2 cellular contexts compared by ENCODE assay signal in the genomic region with DNA sequence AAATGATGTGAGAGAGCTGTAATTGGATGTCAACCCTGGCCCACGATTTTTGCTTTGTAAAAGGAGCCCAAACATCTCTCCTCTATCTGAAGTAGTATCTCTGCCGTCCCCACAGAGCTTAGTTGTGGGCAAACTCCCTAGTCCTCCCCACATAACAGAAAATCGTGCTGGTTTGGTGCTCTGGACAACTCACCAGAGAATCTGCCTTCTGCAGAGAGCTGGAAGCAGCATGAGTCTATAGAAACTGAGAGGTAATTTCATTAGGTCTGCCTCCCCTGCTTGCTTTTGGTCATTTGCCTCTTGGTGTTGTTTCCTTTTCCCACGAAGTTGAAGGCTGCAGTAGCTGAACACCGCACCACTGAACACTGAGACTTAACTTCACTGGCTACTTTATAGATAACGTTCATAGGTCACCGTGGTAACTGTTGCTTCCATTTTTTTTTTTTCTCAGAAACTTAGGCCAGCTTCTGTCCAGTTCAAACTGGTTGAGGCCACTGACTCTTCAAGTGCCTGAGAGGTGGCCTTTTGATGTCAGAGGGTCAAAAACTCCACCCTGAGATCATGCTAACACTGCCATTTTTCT.
A peak's percentile ranks its signal among the peaks of the same experiment; 100 is the strongest.
TF ChIP-seq lines count a peak whose summit lies in the region.

No MANE protein-coding gene starts in this region.

TF ChIP-seq in HEK293, 187 proteins besides CTCF, POLR2A, EP300 and RAD21:
- TF ChIP-seq ZNF488 (tag by site-specific recombination; IDR thresholded peaks at IDR 0.05) (no peak), SCRT2 (tag by site-specific recombination; IDR thresholded peaks at IDR 0.05) (peak; percentile 28; the same call in 1 of the 2 replicates), TCF7L2 (IDR thresholded peaks at IDR 0.05; ENCODE audit: borderline replicate concordance, low read depth, low read length) (peak; percentile 35; the same call in 1 of the 2 replicates), ZBTB17 (tag by site-specific recombination; IDR thresholded peaks at IDR 0.05) (peak; percentile 58; the same call in 1 of the 2 replicates), TRIM28 (IDR thresholded peaks at IDR 0.05; ENCODE audit: borderline replicate concordance, low read length) (peak; percentile 93), ZNF555 (tag by site-specific recombination; conservative IDR thresholded peaks at IDR 0.05) (no peak)

TF ChIP-seq in K562, 482 proteins besides CTCF, POLR2A, EP300 and RAD21:
- TF ChIP-seq, protein P1, sequence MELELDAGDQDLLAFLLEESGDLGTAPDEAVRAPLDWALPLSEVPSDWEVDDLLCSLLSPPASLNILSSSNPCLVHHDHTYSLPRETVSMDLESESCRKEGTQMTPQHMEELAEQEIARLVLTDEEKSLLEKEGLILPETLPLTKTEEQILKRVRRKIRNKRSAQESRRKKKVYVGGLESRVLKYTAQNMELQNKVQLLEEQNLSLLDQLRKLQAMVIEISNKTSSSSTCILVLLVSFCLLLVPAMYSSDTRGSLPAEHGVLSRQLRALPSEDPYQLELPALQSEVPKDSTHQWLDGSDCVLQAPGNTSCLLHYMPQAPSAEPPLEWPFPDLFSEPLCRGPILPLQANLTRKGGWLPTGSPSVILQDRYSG (tag; conservative IDR thresholded peaks at IDR 0.05; ENCODE audit: low read depth), result no peak
- peak; percentile 45; the same call in 1 of the 2 replicates for TF ChIP-seq RFX1 (IDR thresholded peaks at IDR 0.05)
- TF ChIP-seq KLF16 (IDR thresholded peaks at IDR 0.05), result 0 out of 2 replicates have a peak, but pooled peaks have one; percentile 15
- TF ChIP-seq ZNF655 (CRISPR knock-in tag; IDR thresholded peaks at IDR 0.05), result no peak
- TF ChIP-seq ZNF384 (IDR thresholded peaks at IDR 0.05; ENCODE audit: low read depth, low read length), result peak; percentile 68
